2 cellular contexts compared by ENCODE assay signal in genomic region chr10:113151178-113151577, GRCh38.
TF ChIP-seq lines count a peak whose summit lies in the region.

No MANE protein-coding gene starts in this region.

TF ChIP-seq in liver, 16 proteins besides CTCF, POLR2A, EP300 and RAD21:
- TF ChIP-seq MAX (IDR thresholded peaks at IDR 0.05) (peak; percentile 35), ATF3 (IDR thresholded peaks at IDR 0.05) (no peak)

TF ChIP-seq in HepG2, 621 proteins besides CTCF, POLR2A, EP300 and RAD21 (continued from another document):
- TF ChIP-seq IRF9 (CRISPR knock-in tag; IDR thresholded peaks at IDR 0.05; ENCODE audit: borderline replicate concordance) (no peak), ZBTB2 (CRISPR knock-in tag; IDR thresholded peaks at IDR 0.05; ENCODE audit: low read depth) (no peak), ARID3A (IDR thresholded peaks at IDR 0.05; ENCODE audit: low read depth, low read length) (no peak), ZNF251 (CRISPR knock-in tag; IDR thresholded peaks at IDR 0.05) (no peak), ZNF335 (CRISPR knock-in tag; IDR thresholded peaks at IDR 0.05) (no peak), MTA1 (CRISPR knock-in tag; IDR thresholded peaks at IDR 0.05; ENCODE audit: borderline replicate concordance) (no peak), THAP7 (CRISPR knock-in tag; IDR thresholded peaks at IDR 0.05) (no peak), TERF1 (CRISPR knock-in tag; IDR thresholded peaks at IDR 0.05) (no peak), ZNF530 (CRISPR knock-in tag; IDR thresholded peaks at IDR 0.05; ENCODE audit: low read depth) (no peak), CEBPB (IDR thresholded peaks at IDR 0.05; ENCODE audit: borderline replicate concordance, low read depth, low read length) (no peak), ISX (CRISPR knock-in tag; conservative IDR thresholded peaks at IDR 0.05) (no peak), REL (CRISPR knock-in tag; conservative IDR thresholded peaks at IDR 0.05) (no peak), ZKSCAN8 (CRISPR knock-in tag; IDR thresholded peaks at IDR 0.05; ENCODE audit: borderline replicate concordance) (no peak), ZNF543 (CRISPR knock-in tag; IDR thresholded peaks at IDR 0.05) (no peak), SRSF1 (optimal IDR thresholded peaks at IDR 0.05; ENCODE audit: low read depth, low read length) (no peak)
TF ChIP-seq in HepG2: peak in this region for 0.
